Comparison of ENCODE assay signal across 8 cellular contexts in genomic region chr6:3848925-3849605, GRCh38. TPM values are rescaled to one million over a fixed set of nuclear protein-coding genes. Genes with fewer than 3 reads are reported as not detected.
DNase-seq lines count a peak whose midpoint lies in the region; ATAC-seq, FAIRE-seq and TF ChIP-seq lines count a peak whose summit lies in the region.

FAM50B (plus strand) TSS chr6:3849373; CDS start chr6:3849812, 439 bp downstream.

- H4K20me1 ChIP-seq in keratinocyte (ENCODE audit: control insufficient read depth, extremely low read depth, insufficient read depth, low read length) = no peaks in the 10 kb centered on the region

- no peaks in the 10 kb centered on the region for H3K9me1 ChIP-seq in keratinocyte (ENCODE audit: control insufficient read depth, extremely low read depth, insufficient read depth, low read length)

- no peaks in the 10 kb centered on the region for H3K79me2 ChIP-seq in keratinocyte (ENCODE audit: control insufficient read depth, insufficient read depth, low read length)

- H3K4me1 ChIP-seq in keratinocyte (ENCODE audit: control insufficient read depth, extremely low read depth, insufficient read depth, low read length) = peaks cover 6% of the 10 kb centered on the region

- peak within 1 kb of the TSS; percentile 72 for H3K9ac ChIP-seq in keratinocyte (ENCODE audit: control insufficient read depth, extremely low read depth, insufficient read depth, low read length)

- dilution Hi-C loops in keratinocyte (cut with MboI; ENCODE audit: extremely low pct_ligation_motif_present, low sequenced_read_pairs) = no loop called here

- H3K4me3 ChIP-seq in GM12875 (ENCODE audit: low read depth, low read length) (peak within 1 kb of the TSS; percentile 61), keratinocyte (ENCODE audit: control insufficient read depth in 2 of 3, extremely low read depth in 1 of 3, insufficient read depth in 2 of 3, low read depth in 1 of 3, low read length in 3 of 3) (peak within 1 kb of the TSS; percentile 52 to 65 (median 58))

- H2AFZ ChIP-seq in keratinocyte (ENCODE audit: control insufficient read depth, low read length) = peak within 1 kb of the TSS; percentile 82

- no peaks in the 10 kb centered on the region for H3K27me3 ChIP-seq in keratinocyte (ENCODE audit: control insufficient read depth, extremely low read depth, insufficient read depth, low read length)

- peak; percentile 93 for ATAC-seq in HG02642 (IDR thresholded peaks at IDR 0.05; ENCODE audit: poor library complexity, unreplicated experiment)

- TF ChIP-seq CTCF in GM12875 (IDR thresholded peaks at IDR 0.05; ENCODE audit: borderline replicate concordance, insufficient read depth, low read depth, low read length) (peak; percentile 82), keratinocyte (optimal IDR thresholded peaks at IDR 0.05 in 1 of 3, IDR thresholded peaks at IDR 0.05 in 1 of 3, conservative IDR thresholded peaks at IDR 0.05 in 1 of 3; ENCODE audit: extremely low read depth in 1 of 3, insufficient read depth in 2 of 3, low read length in 3 of 3) (peak; percentile 62 to 94 (median 86))

- FAIRE-seq in keratinocyte (lab: Jason Lieb, UNC) = no peak

- H3K4me2 ChIP-seq in keratinocyte (ENCODE audit: control insufficient read depth, extremely low read depth, insufficient read depth, low read depth, low read length) = peak within 1 kb of the TSS; percentile 76

- H3K36me3 ChIP-seq in keratinocyte (ENCODE audit: control insufficient read depth in 2 of 2, extremely low read depth in 1 of 2, insufficient read depth in 2 of 2, low read length in 2 of 2) = no peaks in the 10 kb centered on the region

- no peaks in the 10 kb centered on the region for H3K9me3 ChIP-seq in keratinocyte (ENCODE audit: control insufficient read depth, low read depth, low read length)

- peak within 1 kb of the TSS; percentile 82 for H3K27ac ChIP-seq in keratinocyte (ENCODE audit: control insufficient read depth, insufficient read depth, low read length)

- DNase-seq in NCI-H2029 treated with DMSO at 0.1 percent for 48 hours (lab: John Stamatoyannopoulos, UW) (peak; percentile 60), cerebellar cortex (ENCODE audit: low spot score) (peak; percentile 84), keratinocyte (ENCODE audit: low read depth, low spot score) (peak; percentile 45), NCI-H1694 (lab: John Stamatoyannopoulos, UW) (no peak)
- DNase-seq in activated CD4-positive, CD25-positive, alpha-beta regulatory T cell treated with anti-CD3 and anti-CD28 coated beads, Interleukin-2, amount 50 U/mL, for 72 hours = peak; percentile 92
- DNase-seq in stimulated activated CD4-positive, alpha-beta T cell treated with anti-CD3 and anti-CD28 coated beads, Interleukin-15, amount 100 ng/mL, for 1 hour (ENCODE audit: low read depth in 1 of 2, low spot score in 1 of 2) = peak; percentile 84 to 86

RNA-seq across cellular contexts. Expression of gene FAM50B, which starts in this region (rescaled TPM):
- 3.8 to 4.0 TPM (median 3.9 TPM) in 3 replicates for polyA plus RNA-seq in keratinocyte
- 0.80 TPM for polyA plus RNA-seq in keratinocyte (2011; ENCODE audit: low read depth)
- polyA plus RNA-seq in keratinocyte (2011; cell fraction: cytosol; rRNA removed) = 2.9 and 4.1 TPM in 2 replicates
- 3.7 and 3.8 TPM in 2 replicates for polyA plus RNA-seq in keratinocyte (2011; cell fraction: nucleus; rRNA removed)
- polyA plus RNA-seq in keratinocyte (2012; ENCODE audit: low replicate concordance) = 2.8 and 5.9 TPM in 2 replicates
- polyA minus RNA-seq in keratinocyte = 0.69 to 1.6 TPM (median 1.1 TPM) in 3 replicates
- 4.8 TPM for polyA minus RNA-seq in keratinocyte (2011; cell fraction: cytosol; rRNA and poly(A)+ RNA removed)
- polyA minus RNA-seq in keratinocyte (2011; cell fraction: nucleus; rRNA and poly(A)+ RNA removed) = 1.7 and 1.8 TPM in 2 replicates
